ENCODE assay signal across 8 cellular contexts in the genomic region with DNA sequence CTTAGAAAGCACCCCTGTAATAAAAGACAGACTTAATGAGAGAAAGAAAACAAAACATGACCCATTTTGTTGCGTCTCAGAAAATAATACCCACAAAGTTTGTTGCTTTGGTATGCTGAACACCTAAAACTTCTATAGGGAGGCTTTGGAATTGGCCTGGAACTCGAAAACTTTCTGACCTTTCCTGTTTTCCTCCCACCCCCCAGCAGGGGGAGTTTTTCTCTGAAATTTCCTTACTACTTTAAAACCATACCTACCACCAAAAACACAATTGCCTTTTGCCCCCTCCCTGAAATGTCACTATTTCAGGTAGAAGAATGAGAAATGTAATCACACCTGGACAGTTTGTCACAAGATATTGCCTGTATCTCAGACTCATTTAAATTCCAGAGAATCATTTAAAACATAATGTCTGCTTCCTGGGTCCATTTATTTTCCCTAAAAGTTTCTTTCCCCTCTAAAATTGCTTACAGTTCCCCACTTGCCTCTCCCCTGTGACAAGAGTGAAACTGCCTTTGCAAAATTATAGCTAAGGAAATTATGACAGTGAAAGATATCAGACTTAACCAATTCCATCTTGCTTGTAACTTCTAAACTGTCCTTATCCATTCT.
DNase-seq lines count a peak whose midpoint lies in the region; ATAC-seq and TF ChIP-seq lines count a peak whose summit lies in the region.

No MANE protein-coding gene starts in this region.

- H2AFZ ChIP-seq in SU-DHL-6 (ENCODE audit: low read depth, low read length, severe bottlenecking) = peak overlapping the region; percentile 80

- no peaks in the 10 kb centered on the region for H3K9me2 ChIP-seq in SU-DHL-6 (replicated peaks; ENCODE audit: insufficient read depth, low read length)

- H3K27me3 ChIP-seq in H7 (ENCODE audit: control insufficient read depth, insufficient read depth, low read length) = no peaks in the 10 kb centered on the region
- H3K27me3 ChIP-seq in SU-DHL-6 (ENCODE audit: low read length) = no peaks in the 10 kb centered on the region
- no peaks in the 10 kb centered on the region for H3K27me3 ChIP-seq in uterus

- DNase-seq in CMK (ENCODE audit: low read depth) = peak; percentile 15
- peak; percentile 20 for DNase-seq in H7
- peak; percentile 2 for DNase-seq in left kidney (ENCODE audit: low read depth, low spot score)
- DNase-seq in GF-D8 (lab: John Stamatoyannopoulos, UW) = no peak
- DNase-seq in NCI-H128 (lab: John Stamatoyannopoulos, UW; ENCODE audit: unreplicated experiment) = no peak
- no peak for DNase-seq in uterus

- H3K36me3 ChIP-seq in H7 (replicated peaks; ENCODE audit: control insufficient read depth, insufficient read depth, low read length) (no peaks in the 10 kb centered on the region), SU-DHL-6 (ENCODE audit: low read length) (peaks cover 2% of the 10 kb centered on the region; the same call in 1 of the 2 replicates), uterus (no peaks in the 10 kb centered on the region)

- H3K4me1 ChIP-seq in uterus = no peaks in the 10 kb centered on the region

- H3K4me3 ChIP-seq in H7 (ENCODE audit: insufficient read depth, low read depth, low read length) (no peak overlapping the region), SU-DHL-6 (ENCODE audit: insufficient read depth, low read length, poor library complexity, severe bottlenecking) (no peak overlapping the region), uterus (no peak overlapping the region)

- no peak overlapping the region for H3K4me2 ChIP-seq in SU-DHL-6 (ENCODE audit: low read depth, low read length, poor library complexity, severe bottlenecking)

- H3K79me2 ChIP-seq in SU-DHL-6 (ENCODE audit: insufficient read depth, low read length) = no peaks in the 10 kb centered on the region

- intact Hi-C loops in uterus (cut with DNase I; ENCODE audit: low total_unique reads) = no loop called here

- peaks cover 14% of the 10 kb centered on the region; the same call in 1 of the 2 replicates for H3K9me3 ChIP-seq in SU-DHL-6 (ENCODE audit: insufficient read depth, low read length)
- no peaks in the 10 kb centered on the region for H3K9me3 ChIP-seq in uterus

- H3F3A ChIP-seq in SU-DHL-6 (ENCODE audit: insufficient read depth) = no peaks in the 10 kb centered on the region

- H3K9ac ChIP-seq in SU-DHL-6 (ENCODE audit: low read length) = no peak overlapping the region

- H3K27ac ChIP-seq in SU-DHL-6 (ENCODE audit: low read depth, low read length) = no peak overlapping the region
- H3K27ac ChIP-seq in uterus = no peak overlapping the region

- no peak for TF ChIP-seq POLR2A in uterus (IDR thresholded peaks at IDR 0.05)

- no peak for ATAC-seq in HG03135 (IDR thresholded peaks at IDR 0.05; ENCODE audit: unreplicated experiment)

- no peaks in the 10 kb centered on the region for H4K20me1 ChIP-seq in SU-DHL-6 (ENCODE audit: low read depth, low read length)

- TF ChIP-seq CTCF in SU-DHL-6 (IDR thresholded peaks at IDR 0.05; ENCODE audit: insufficient read depth, low read length, poor library complexity, severe bottlenecking) (peak; percentile 35), uterus (IDR thresholded peaks at IDR 0.05) (no peak)

Comparison
In these comparisons a context has a peak if more than half of its experiments do, and no peak if none do; other contexts are left out.
1. DNase-seq: peak in CMK (single experiment), H7 (single experiment) and left kidney (single experiment); none in GF-D8 (single experiment), NCI-H128 (single experiment) and uterus (0 of 2).